ENCODE assay signal across 9 cellular contexts in the genomic region with DNA sequence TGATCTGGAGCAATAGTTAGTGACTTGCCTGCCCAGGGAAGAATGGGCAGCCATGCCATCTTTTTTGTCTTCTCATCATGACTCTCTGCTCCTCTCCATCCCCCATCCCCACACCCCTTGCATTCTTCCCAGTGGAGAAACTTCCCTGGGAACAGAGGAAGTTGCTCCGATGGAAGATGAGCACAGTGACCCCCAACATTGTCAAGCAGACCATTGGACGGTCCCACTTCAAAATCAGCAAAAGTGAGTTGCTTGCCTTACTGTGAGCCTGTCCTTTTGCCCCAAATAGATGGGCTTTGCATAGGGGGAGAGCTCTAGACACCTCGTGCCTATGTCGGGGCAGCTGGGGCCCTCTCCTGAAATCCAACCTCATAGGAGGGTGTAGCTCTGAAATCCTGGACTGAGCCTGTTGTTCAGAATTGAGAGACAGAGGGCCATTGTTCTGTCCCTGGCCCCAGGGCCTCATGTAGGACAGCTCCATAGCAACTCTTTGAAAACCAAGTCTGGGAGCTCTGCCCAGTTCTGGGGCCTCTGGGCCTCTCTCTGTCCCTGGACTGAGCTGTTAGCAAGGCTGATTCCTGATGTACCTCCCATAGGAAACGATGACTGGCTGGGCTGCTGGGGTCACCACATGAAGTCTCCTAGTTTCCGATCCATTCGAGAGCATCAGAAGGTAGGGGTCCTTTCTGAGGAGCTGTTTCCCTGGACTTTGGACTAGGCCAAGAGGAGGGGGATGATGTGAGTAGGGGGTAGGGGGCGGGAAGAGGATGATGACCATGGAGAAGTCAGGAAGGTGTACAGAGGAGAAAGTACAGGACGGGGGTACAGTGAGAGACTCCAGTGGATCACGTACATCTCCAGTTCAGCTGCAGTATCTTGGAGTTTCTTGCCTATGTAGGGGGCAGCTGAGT. TPM values are rescaled to one million over a fixed set of nuclear protein-coding genes. Genes with fewer than 3 reads are reported as not detected.
A peak's percentile ranks its signal among the peaks of the same experiment; 100 is the strongest.
DNase-seq lines count a peak whose midpoint lies in the region; ATAC-seq lines count a peak whose summit lies in the region.
"Had no signal": no experiment of that assay in that cellular context is flagged by ENCODE, and none has a peak within 500 bp of the region (broad histone marks: within the 10 kb centered on the region; RNA-seq: fewer than 3 reads in every experiment).

No MANE protein-coding gene starts in this region.

- peak overlapping the region; percentile 99 for H3K27ac ChIP-seq in cingulate gyrus (ENCODE audit: low read depth, low read length)
- H3K27ac ChIP-seq: 22Rv1 had no signal

- peak; percentile 66 for ATAC-seq in left lobe of liver
- no peak for ATAC-seq in GM18867 (IDR thresholded peaks at IDR 0.05; ENCODE audit: unreplicated experiment)

- DNase-seq in NCI-H2196 (lab: John Stamatoyannopoulos, UW; ENCODE audit: unreplicated experiment) (peak; percentile 22), NCI-H2196 treated with DMSO at 0.1 percent for 48 hours (lab: John Stamatoyannopoulos, UW; ENCODE audit: unreplicated experiment) (no peak), left lobe of liver (ENCODE audit: low spot score) (no peak), stromal cell of bone marrow (ENCODE audit: low read depth) (peak; percentile 35), iPS-NIHi11 (ENCODE audit: low spot score) (no peak), DMS 273 treated with DMSO at 0.1 percent for 48 hours (lab: John Stamatoyannopoulos, UW) (no peak)

RNA-seq across cellular contexts. Expression of gene TTLL4, which starts 35.2 kb away (rescaled TPM):
- 7.4 TPM for total RNA-seq in left lobe of liver

RNA-seq across cellular contexts. Expression of gene CYP27A1, which starts 36.1 kb away (rescaled TPM):
- 263 TPM for total RNA-seq in left lobe of liver

Comparison
In these comparisons a context has a peak if more than half of its experiments do, and no peak if none do; other contexts are left out.
1. DNase-seq: peak in NCI-H2196 (single experiment) and stromal cell of bone marrow (single experiment); none in NCI-H2196 treated with DMSO at 0.1 percent for 48 hours (single experiment), left lobe of liver (single experiment), iPS-NIHi11 (single experiment) and DMS 273 treated with DMSO at 0.1 percent for 48 hours (single experiment).